7 cellular contexts compared by ENCODE assay signal in genomic region chr7:51369746-51370145, GRCh38. TPM values are rescaled to one million over a fixed set of nuclear protein-coding genes. Genes with fewer than 3 reads are reported as not detected.
DNase-seq lines count a peak whose midpoint lies in the region; ATAC-seq and TF ChIP-seq lines count a peak whose summit lies in the region.

No MANE protein-coding gene starts in this region.

- peak; percentile 58 for ATAC-seq in HG03159 (IDR thresholded peaks at IDR 0.05; ENCODE audit: unreplicated experiment)
- peak; percentile 44 for ATAC-seq in body of pancreas
- no peak for ATAC-seq in stimulated activated naive CD8-positive, alpha-beta T cell treated with anti-CD3 and anti-CD28 coated beads, Interleukin-15, amount 100 ng/mL, for 72 hours

- H3K4me2 ChIP-seq in neural cell (ENCODE audit: low read length) = no peak overlapping the region

- H2AFZ ChIP-seq in neural cell (ENCODE audit: low read depth, low read length) = no peak overlapping the region

- H3K9me3 ChIP-seq in body of pancreas (no peaks in the 10 kb centered on the region), neural cell (ENCODE audit: low read length) (no peaks in the 10 kb centered on the region)

- H3K4me3 ChIP-seq in GM12865 (ENCODE audit: low read depth, low read length) = no peak overlapping the region
- H3K4me3 ChIP-seq in body of pancreas = no peak overlapping the region
- no peak overlapping the region for H3K4me3 ChIP-seq in neural cell (ENCODE audit: low read length)

- H3K36me3 ChIP-seq in body of pancreas (replicated peaks in 1 of 2; ENCODE audit: insufficient read depth in 1 of 2, low read depth in 2 of 2) = no peaks in the 10 kb centered on the region
- no peaks in the 10 kb centered on the region for H3K36me3 ChIP-seq in neural cell (ENCODE audit: insufficient read depth, low read length)

- H3K4me1 Mint-ChIP-seq in stimulated activated naive CD8-positive, alpha-beta T cell treated with anti-CD3 and anti-CD28 coated beads, Interleukin-15, amount 100 ng/mL, for 72 hours = no peaks in the 10 kb centered on the region

- no peak for TF ChIP-seq RAD21 in neural cell (conservative IDR thresholded peaks at IDR 0.05)

- H3K9me3 Mint-ChIP-seq in stimulated activated naive CD8-positive, alpha-beta T cell treated with anti-CD3 and anti-CD28 coated beads, Interleukin-15, amount 100 ng/mL, for 72 hours = no peaks in the 10 kb centered on the region

- H3K79me2 ChIP-seq in neural cell (replicated peaks; ENCODE audit: insufficient read depth, low read length) = no peaks in the 10 kb centered on the region

- no peak overlapping the region for H3K9ac ChIP-seq in neural cell (ENCODE audit: low read length)

- H3K9me2 ChIP-seq in neural cell (ENCODE audit: insufficient read depth, low read length) = no peaks in the 10 kb centered on the region

- no peaks in the 10 kb centered on the region for H3F3A ChIP-seq in neural cell (ENCODE audit: insufficient read depth, low read length, poor library complexity, severe bottlenecking)

- peaks cover 6% of the 10 kb centered on the region for H3K4me1 ChIP-seq in body of pancreas

- H3K27me3 Mint-ChIP-seq in stimulated activated naive CD8-positive, alpha-beta T cell treated with anti-CD3 and anti-CD28 coated beads, Interleukin-15, amount 100 ng/mL, for 72 hours = no peaks in the 10 kb centered on the region

- TF ChIP-seq CTCF in GM12865 (IDR thresholded peaks at IDR 0.05; ENCODE audit: insufficient read depth, low read depth, low read length, missing control alignments) (peak; percentile 22), body of pancreas (IDR thresholded peaks at IDR 0.05) (peak; percentile 15 to 62 (median 51)), neural cell (IDR thresholded peaks at IDR 0.05; ENCODE audit: poor library complexity, severe bottlenecking) (peak; percentile 62)

- H3K27me3 ChIP-seq in body of pancreas (no peaks in the 10 kb centered on the region), neural cell (ENCODE audit: insufficient read depth, low read depth, low read length) (no peaks in the 10 kb centered on the region)

- intact Hi-C loops in body of pancreas (cut with DNase I) = loop anchor here (5.0 to 10.0 kb wide), 3 partner anchors 55 to 207 kb away; partner anchors contain the start of gene COBL

- no peak overlapping the region for H3K27ac Mint-ChIP-seq in stimulated activated naive CD8-positive, alpha-beta T cell treated with anti-CD3 and anti-CD28 coated beads, Interleukin-15, amount 100 ng/mL, for 72 hours

- no peak for TF ChIP-seq POLR2A in body of pancreas (IDR thresholded peaks at IDR 0.05)

- no peaks in the 10 kb centered on the region for H4K20me1 ChIP-seq in neural cell (ENCODE audit: insufficient read depth)

- H3K27ac ChIP-seq in body of pancreas (no peak overlapping the region), neural cell (ENCODE audit: low read length) (no peak overlapping the region)

- DNase-seq in GM12865 (ENCODE audit: low read depth) = peak; percentile 4
- peak in 2 of 4 donors; percentile 22 to 32 for DNase-seq in body of pancreas
- DNase-seq in central memory CD4-positive, alpha-beta T cell = no peak
- no peak for DNase-seq in stimulated activated naive CD8-positive, alpha-beta T cell treated with anti-CD3 and anti-CD28 coated beads, Interleukin-15, amount 100 ng/mL, for 72 hours
- DNase-seq in amygdala (lab: John Stamatoyannopoulos, UW) = no peak

- no peak overlapping the region for H3K4me3 Mint-ChIP-seq in stimulated activated naive CD8-positive, alpha-beta T cell treated with anti-CD3 and anti-CD28 coated beads, Interleukin-15, amount 100 ng/mL, for 72 hours

- 15 to 16% methylated on average over 3 of the region's 3 CpGs for WGBS in body of pancreas, 2 donors

- no peak for TF ChIP-seq EP300 in neural cell (conservative IDR thresholded peaks at IDR 0.05; ENCODE audit: poor library complexity, severe bottlenecking)

TF ChIP-seq in neural cell, 6 proteins besides CTCF, POLR2A, EP300 and RAD21:
- no peak for TF ChIP-seq MXI1 (conservative IDR thresholded peaks at IDR 0.05; ENCODE audit: poor library complexity, severe bottlenecking)
- TF ChIP-seq SMC3 (conservative IDR thresholded peaks at IDR 0.05; ENCODE audit: poor library complexity) = no peak
- no peak for TF ChIP-seq POLR2AphosphoS5 (IDR thresholded peaks at IDR 0.05)
- no peak for TF ChIP-seq TAF1 (IDR thresholded peaks at IDR 0.05; ENCODE audit: low read depth)

RNA-seq across cellular contexts. Expression of gene COBL, which starts 53.1 kb away (rescaled TPM):
- total RNA-seq in body of pancreas = 10 to 100 TPM; 22.3 to 25.4 TPM
- polyA plus RNA-seq in neural cell = 0.10 and 0.12 TPM in 2 replicates
- polyA minus RNA-seq in neural cell = 0.49 and 0.93 TPM in 2 replicates
